In the genomic region with DNA sequence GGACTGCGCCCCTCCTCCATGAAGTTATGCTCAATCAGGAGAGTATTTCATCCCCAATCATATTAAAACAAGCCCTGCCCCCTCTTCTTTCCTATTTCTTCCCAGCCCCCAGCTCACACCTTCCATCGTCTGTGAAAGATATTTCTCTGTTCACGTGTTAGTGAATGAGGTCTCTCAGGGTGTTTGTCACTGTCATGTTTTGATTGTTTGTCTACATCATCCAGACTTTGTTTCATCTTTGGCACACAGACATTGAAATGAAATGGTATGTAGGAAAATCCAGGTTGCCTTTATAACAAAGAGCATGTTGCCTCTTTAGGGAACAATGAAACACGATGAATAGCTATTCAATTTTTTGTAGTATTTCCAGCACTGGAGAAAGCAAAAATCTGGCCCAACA, we compare ENCODE assay signal across 21 cellular contexts.
"Had no signal": no experiment of that assay in that cellular context is flagged by ENCODE, and none has a peak within 500 bp of the region (broad histone marks: within the 10 kb centered on the region; RNA-seq: fewer than 3 reads in every experiment).

No MANE protein-coding gene starts in this region.

- H3K27ac Mint-ChIP-seq: activated naive CD4-positive, alpha-beta T cell treated with anti-CD3 and anti-CD28 coated beads, Interleukin-2, amount 50 U/mL, for 72 hours; natural killer cell treated with Interleukin-12 subunit alpha and Interleukin-12 subunit beta and Interleukin-15 and Interleukin-18, amount 100 ng/mL, for 72 hours; T-cell had no signal

- DNase-seq: activated CD4-positive, alpha-beta T cell treated with anti-CD3 and anti-CD28 coated beads, Interleukin-2, amount 50 U/mL, for 48 hours; activated gamma-delta T cell; activated T-cell treated with anti-CD3 and anti-CD28 coated beads, Interleukin-2, amount 50 U/mL, for 4 hours; central memory CD4-positive, alpha-beta T cell; effector CD4-positive, alpha-beta T cell; foreskin melanocyte; head of caudate nucleus; kidney glomerular epithelial cell; mesendoderm; pancreas; stimulated activated CD4-positive, alpha-beta T cell treated with anti-CD3 and anti-CD28 coated beads, Interleukin-12 subunit alpha, Interleukin-12 subunit beta, amount 100 ng/mL, for 4 hours; stimulated activated CD4-positive, alpha-beta T cell treated with anti-CD3 and anti-CD28 coated beads, Interleukin-2, amount 100 ng/mL, for 24 hours; stomach; T-cell; T1000; upper lobe of right lung had no signal

- ATAC-seq: activated naive CD4-positive, alpha-beta T cell treated with anti-CD3 and anti-CD28 coated beads, Interleukin-2, amount 50 U/mL, for 72 hours; activated T-cell treated with anti-CD3 and anti-CD28 coated beads, Interleukin-2, amount 50 U/mL, for 4 hours; natural killer cell treated with Interleukin-12 subunit alpha and Interleukin-12 subunit beta and Interleukin-15 and Interleukin-18, amount 100 ng/mL, for 72 hours; pancreas; T-cell; upper lobe of right lung had no signal

- H3K27ac ChIP-seq: coronary artery, pancreas, stomach, thoracic aorta, upper lobe of right lung, VCaP had no signal

- H3K36me3 ChIP-seq: pancreas, stomach, thoracic aorta, upper lobe of right lung had no signal

- H3K36me3 Mint-ChIP-seq: activated naive CD4-positive, alpha-beta T cell treated with anti-CD3 and anti-CD28 coated beads, Interleukin-2, amount 50 U/mL, for 72 hours; natural killer cell treated with Interleukin-12 subunit alpha and Interleukin-12 subunit beta and Interleukin-15 and Interleukin-18, amount 100 ng/mL, for 72 hours; T-cell had no signal

- H3K27me3 ChIP-seq: pancreas, stomach, upper lobe of right lung had no signal

- H3K4me3 ChIP-seq: coronary artery, pancreas, stomach, thoracic aorta, upper lobe of right lung had no signal

- H3K9me3 ChIP-seq: pancreas, stomach, thoracic aorta, upper lobe of right lung had no signal

- H3K9me3 Mint-ChIP-seq: activated naive CD4-positive, alpha-beta T cell treated with anti-CD3 and anti-CD28 coated beads, Interleukin-2, amount 50 U/mL, for 72 hours; natural killer cell treated with Interleukin-12 subunit alpha and Interleukin-12 subunit beta and Interleukin-15 and Interleukin-18, amount 100 ng/mL, for 72 hours had no signal

- H3K4me3 Mint-ChIP-seq: activated T-cell treated with anti-CD3 and anti-CD28 coated beads, Interleukin-2, amount 50 U/mL, for 4 hours; natural killer cell treated with Interleukin-12 subunit alpha and Interleukin-12 subunit beta and Interleukin-15 and Interleukin-18, amount 100 ng/mL, for 72 hours; T-cell had no signal

- H3K4me1 ChIP-seq: pancreas, stomach had no signal
